In the genomic region with DNA sequence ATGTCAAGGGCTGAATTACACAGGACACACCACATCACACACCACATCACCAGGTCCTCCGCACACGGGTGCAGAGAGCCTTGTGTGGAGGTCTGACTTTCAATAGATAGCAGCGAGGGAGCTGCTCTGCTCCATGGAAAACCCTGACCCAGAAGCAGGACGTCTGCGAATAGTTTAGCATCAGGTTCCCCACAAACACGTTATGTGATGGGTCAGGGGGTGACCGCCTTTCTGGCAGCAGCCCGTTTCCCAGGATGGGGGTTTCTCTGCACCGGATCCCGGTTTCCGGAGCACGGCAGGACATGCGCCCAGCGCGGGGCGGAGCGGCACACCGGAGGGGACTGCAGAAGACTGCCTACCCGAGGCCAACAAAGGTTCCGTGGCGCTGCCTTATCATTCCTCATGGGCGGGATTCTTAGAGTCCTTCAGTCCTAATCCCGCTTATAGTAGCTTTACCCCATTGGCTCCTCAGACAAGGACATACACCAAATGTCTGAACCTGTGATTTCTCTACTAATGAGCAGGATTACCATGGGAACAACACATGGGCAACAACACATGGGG, we compare ENCODE assay signal across 7 cellular contexts.
DNase-seq lines count a peak whose midpoint lies in the region; ATAC-seq and TF ChIP-seq lines count a peak whose summit lies in the region.
"Not testable (repeated sequence)": the region's sequence is repeated elsewhere in the genome, so short reads cannot be mapped to it uniquely, and the experiment has no call there.

No MANE protein-coding gene starts in this region.

- not testable (repeated sequence) for H3K9me3 ChIP-seq in DND-41 (ENCODE audit: insufficient read depth, low read length, severe bottlenecking)

- H3K4me1 ChIP-seq in DND-41 (ENCODE audit: insufficient read depth, low read length); foreskin keratinocyte: not testable (repeated sequence)

- H3K27me3 Mint-ChIP-seq in activated CD4-positive, alpha-beta T cell treated with anti-CD3 and anti-CD28 coated beads for 36 hours = not testable (repeated sequence)

- POLR2A ChIA-PET in activated CD4-positive, alpha-beta T cell treated with anti-CD3 and anti-CD28 coated beads for 36 hours (lab: Charles Lee) = not testable (repeated sequence)

- not testable (repeated sequence) for TF ChIP-seq CTCF in DND-41 (IDR thresholded peaks at IDR 0.05; ENCODE audit: borderline replicate concordance, extremely low read depth, low read length, poor library complexity, severe bottlenecking); foreskin keratinocyte (conservative IDR thresholded peaks at IDR 0.05)

- H3K4me3 ChIP-seq in DND-41 (ENCODE audit: low read depth in 1 of 2, low read length in 2 of 2) = not testable (repeated sequence)

- DNase-seq in DND-41; activated CD4-positive, alpha-beta T cell treated with anti-CD3 and anti-CD28 coated beads for 36 hours; foreskin keratinocyte; stimulated activated effector memory CD8-positive, alpha-beta T cell treated with anti-CD3 and anti-CD28 coated beads, Interleukin-12 subunit alpha, Interleukin-12 subunit beta, amount 100 ng/mL, for 72 hours (ENCODE audit: low spot score in 2 of 2): not testable (repeated sequence)

- not testable (repeated sequence) for H3K4me1 Mint-ChIP-seq in activated CD4-positive, alpha-beta T cell treated with anti-CD3 and anti-CD28 coated beads for 36 hours; stimulated activated effector memory CD8-positive, alpha-beta T cell treated with anti-CD3 and anti-CD28 coated beads, Interleukin-12 subunit alpha, Interleukin-12 subunit beta, amount 100 ng/mL, for 72 hours

- CTCF ChIA-PET in activated CD4-positive, alpha-beta T cell treated with anti-CD3 and anti-CD28 coated beads for 36 hours (lab: Charles Lee) = not testable (repeated sequence)

- H3K9ac ChIP-seq in DND-41 (ENCODE audit: low read depth, low read length) = not testable (repeated sequence)

- H3K27me3 ChIP-seq in DND-41 (ENCODE audit: insufficient read depth, low read length, poor library complexity); foreskin keratinocyte: not testable (repeated sequence)

- H3K27ac ChIP-seq in DND-41 (ENCODE audit: low read length); foreskin keratinocyte: not testable (repeated sequence)

- not testable (repeated sequence) for H2AFZ ChIP-seq in DND-41 (ENCODE audit: low read depth, low read length)

- not testable (repeated sequence) for H3K79me2 ChIP-seq in DND-41 (ENCODE audit: insufficient read depth, low read length)

- H4K20me1 ChIP-seq in DND-41 (ENCODE audit: insufficient read depth, low read length) = not testable (repeated sequence)

- not testable (repeated sequence) for H3K36me3 ChIP-seq in DND-41 (ENCODE audit: insufficient read depth, low read length)

- H3K9me3 Mint-ChIP-seq in activated CD4-positive, alpha-beta T cell treated with anti-CD3 and anti-CD28 coated beads for 36 hours (ENCODE audit: low read depth); stimulated activated effector memory CD8-positive, alpha-beta T cell treated with anti-CD3 and anti-CD28 coated beads, Interleukin-12 subunit alpha, Interleukin-12 subunit beta, amount 100 ng/mL, for 72 hours: not testable (repeated sequence)

- ATAC-seq in DND-41 (ENCODE audit: insufficient read depth, low read depth) = peak; percentile 66
- ATAC-seq in GM21367 (IDR thresholded peaks at IDR 0.05; ENCODE audit: unreplicated experiment) = peak; percentile 54
- peak; percentile 18 for ATAC-seq in HG02588 (IDR thresholded peaks at IDR 0.05; ENCODE audit: unreplicated experiment)
- peak; percentile 48 for ATAC-seq in HG03457 (IDR thresholded peaks at IDR 0.05; ENCODE audit: unreplicated experiment)
- ATAC-seq in activated CD4-positive, alpha-beta T cell treated with anti-CD3 and anti-CD28 coated beads for 36 hours = peak; percentile 66
- peak; percentile 70 for ATAC-seq in foreskin keratinocyte
- peak; percentile 43 for ATAC-seq in stimulated activated effector memory CD8-positive, alpha-beta T cell treated with anti-CD3 and anti-CD28 coated beads, Interleukin-12 subunit alpha, Interleukin-12 subunit beta, amount 100 ng/mL, for 72 hours

- not testable (repeated sequence) for H3K27ac Mint-ChIP-seq in activated CD4-positive, alpha-beta T cell treated with anti-CD3 and anti-CD28 coated beads for 36 hours; stimulated activated effector memory CD8-positive, alpha-beta T cell treated with anti-CD3 and anti-CD28 coated beads, Interleukin-12 subunit alpha, Interleukin-12 subunit beta, amount 100 ng/mL, for 72 hours

- not testable (repeated sequence) for H3K36me3 Mint-ChIP-seq in activated CD4-positive, alpha-beta T cell treated with anti-CD3 and anti-CD28 coated beads for 36 hours (ENCODE audit: low read depth); stimulated activated effector memory CD8-positive, alpha-beta T cell treated with anti-CD3 and anti-CD28 coated beads, Interleukin-12 subunit alpha, Interleukin-12 subunit beta, amount 100 ng/mL, for 72 hours

- intact Hi-C loops in activated CD4-positive, alpha-beta T cell treated with anti-CD3 and anti-CD28 coated beads for 36 hours (cut with DNase I, micrococcal nuclease) = not testable (repeated sequence)

- H3K4me2 ChIP-seq in DND-41 (ENCODE audit: insufficient read depth, low read length) = not testable (repeated sequence)

- H3K4me3 Mint-ChIP-seq in activated CD4-positive, alpha-beta T cell treated with anti-CD3 and anti-CD28 coated beads for 36 hours; stimulated activated effector memory CD8-positive, alpha-beta T cell treated with anti-CD3 and anti-CD28 coated beads, Interleukin-12 subunit alpha, Interleukin-12 subunit beta, amount 100 ng/mL, for 72 hours: not testable (repeated sequence)

Comparison
In these comparisons a context has a peak if more than half of its experiments do, and no peak if none do; other contexts are left out.
1. ATAC-seq: peak in every context shown above with its lines; median percentile 70 in foreskin keratinocyte; 66 in DND-41; 66 in activated CD4-positive, alpha-beta T cell treated with anti-CD3 and anti-CD28 coated beads for 36 hours; 54 in GM21367; 48 in HG03457; 43 in stimulated activated effector memory CD8-positive, alpha-beta T cell treated with anti-CD3 and anti-CD28 coated beads, Interleukin-12 subunit alpha, Interleukin-12 subunit beta, amount 100 ng/mL, for 72 hours; 18 in HG02588.